ENCODE assay signal across 15 cellular contexts in genomic region chr12:11804130-11804529, GRCh38.
"Had no signal": no experiment of that assay in that cellular context is flagged by ENCODE, and none has a peak within 500 bp of the region (broad histone marks: within the 10 kb centered on the region; RNA-seq: fewer than 3 reads in every experiment).

No MANE protein-coding gene starts in this region.

- H3K36me3 ChIP-seq: stomach, thoracic aorta had no signal

- H3K9me3 ChIP-seq: stomach, thoracic aorta had no signal

- DNase-seq: activated CD4-positive, alpha-beta T cell treated with anti-CD3 and anti-CD28 coated beads for 4 hours; activated T-cell treated with anti-CD3 and anti-CD28 coated beads for 4 hours; amniotic stem cell; effector memory CD8-positive, alpha-beta T cell; erythroblast; glutamatergic neuron; left colon; naive thymus-derived CD4-positive, alpha-beta T cell; retina; stimulated activated CD4-positive, alpha-beta T cell treated with anti-CD3 and anti-CD28 coated beads, Interleukin-4, amount 100 ng/mL, for 24 hours; stomach; T-helper 9 cell had no signal

- H3K4me3 ChIP-seq: lung, stomach, thoracic aorta had no signal

- H3K27ac ChIP-seq: stomach, thoracic aorta, VCaP had no signal

- H3K27me3 ChIP-seq: stomach had no signal
